Comparison of ENCODE assay signal across 40 cellular contexts in genomic region chr4:61292322-61292721, GRCh38.
"Had no signal": no experiment of that assay in that cellular context is flagged by ENCODE, and none has a peak within 500 bp of the region (broad histone marks: within the 10 kb centered on the region; RNA-seq: fewer than 3 reads in every experiment).

No MANE protein-coding gene starts in this region.

- H3K27me3 ChIP-seq: adrenal gland, body of pancreas, brain microvascular endothelial cell, breast epithelium, cardiac muscle cell had no signal

- H3K4me3 ChIP-seq: adrenal gland, body of pancreas, breast epithelium, cardiac muscle cell had no signal

- H3K36me3 Mint-ChIP-seq: activated CD4-positive, alpha-beta memory T cell treated with anti-CD3 and anti-CD28 coated beads for 36 hours; activated naive CD4-positive, alpha-beta T cell treated with anti-CD3 and anti-CD28 coated beads, Interleukin-2, amount 50 U/mL, for 72 hours; activated naive CD8-positive, alpha-beta T cell treated with anti-CD3 and anti-CD28 coated beads for 36 hours had no signal

- FAIRE-seq: astrocyte, TTC549 had no signal

- H3K36me3 ChIP-seq: adrenal gland, brain microvascular endothelial cell, breast epithelium, cardiac muscle cell had no signal

- H3K9me3 ChIP-seq: adrenal gland, body of pancreas, breast epithelium had no signal

- ATAC-seq: activated CD8-positive, alpha-beta T cell treated with anti-CD3 and anti-CD28 coated beads for 36 hours; activated naive CD4-positive, alpha-beta T cell treated with anti-CD3 and anti-CD28 coated beads, Interleukin-2, amount 50 U/mL, for 72 hours; activated T-cell treated with anti-CD3 and anti-CD28 coated beads, Interleukin-2, amount 50 U/mL, for 4 hours; activated T-cell treated with anti-CD3 and anti-CD28 coated beads, Interleukin-2, amount 50 U/mL, for 72 hours; activated T-helper 17 cell treated with anti-CD3 and anti-CD28 coated beads, Interleukin-2, amount 50 U/mL, for 72 hours; body of pancreas had no signal

- H3K4me1 Mint-ChIP-seq: activated B cell treated with CpG ODN at 0.5 μM for 24 hours; activated CD4-positive, alpha-beta T cell treated with anti-CD3 and anti-CD28 coated beads, Interleukin-2, amount 10 ng/mL, durations not matched to agents 24 days and 14 days; activated naive CD8-positive, alpha-beta T cell treated with anti-CD3 and anti-CD28 coated beads for 36 hours; activated T-helper 17 cell treated with anti-CD3 and anti-CD28 coated beads, Interleukin-2, amount 50 U/mL, for 72 hours; central memory CD8-positive, alpha-beta T cell had no signal

- H3K9me3 Mint-ChIP-seq: activated CD4-positive, alpha-beta T cell treated with anti-CD3 and anti-CD28 coated beads, Interleukin-2, amount 10 ng/mL, durations not matched to agents 24 days and 14 days; activated T-cell treated with anti-CD3 and anti-CD28 coated beads, Interleukin-2, amount 50 U/mL, for 72 hours; activated T-helper 1 cell treated with anti-CD3 and anti-CD28 coated beads, Interleukin-12 subunit alpha, Interleukin-12 subunit beta, Interleukin-2, Interleukin-4 antibody, amounts not matched to agents 30 ng/mL and 10 ng/mL and 1 ng/mL, durations not matched to agents 14 hours and 24 hours and 36 hours; T-helper 1 cell treated with Interleukin-12 subunit alpha and Interleukin-12 subunit beta and Interleukin-4 antibody, amounts not matched to agents 30 μg/mL and 1 μg/mL, for 36 hours had no signal

- H3K27me3 Mint-ChIP-seq: activated B cell treated with CpG ODN at 0.5 μM for 24 hours; activated CD4-positive, alpha-beta memory T cell treated with anti-CD3 and anti-CD28 coated beads for 36 hours; activated CD4-positive, alpha-beta T cell treated with anti-CD3 and anti-CD28 coated beads, Interleukin-2, amount 10 ng/mL, durations not matched to agents 24 days and 14 days; activated CD8-positive, alpha-beta T cell treated with anti-CD3 and anti-CD28 coated beads for 36 hours; activated naive CD8-positive, alpha-beta T cell treated with anti-CD3 and anti-CD28 coated beads for 36 hours; activated T-helper 17 cell treated with anti-CD3 and anti-CD28 coated beads, Interleukin-2, amount 50 U/mL, for 72 hours; central memory CD8-positive, alpha-beta T cell had no signal

- H3K27ac ChIP-seq: adrenal gland, body of pancreas, brain microvascular endothelial cell, breast epithelium, cardiac muscle cell, VCaP had no signal

- H3K4me1 ChIP-seq: adrenal gland, body of pancreas, breast epithelium had no signal

- H3K4me3 Mint-ChIP-seq: activated B cell treated with CpG ODN at 0.5 μM for 24 hours; activated CD4-positive, alpha-beta memory T cell treated with anti-CD3 and anti-CD28 coated beads for 36 hours; activated CD4-positive, alpha-beta T cell treated with anti-CD3 and anti-CD28 coated beads, Interleukin-2, amount 10 ng/mL, durations not matched to agents 24 days and 14 days; activated CD8-positive, alpha-beta T cell treated with anti-CD3 and anti-CD28 coated beads for 36 hours; activated naive CD4-positive, alpha-beta T cell treated with anti-CD3 and anti-CD28 coated beads for 36 hours; activated naive CD8-positive, alpha-beta T cell treated with anti-CD3 and anti-CD28 coated beads for 36 hours; activated T-cell treated with anti-CD3 and anti-CD28 coated beads, Interleukin-2, amount 50 U/mL, for 4 hours; activated T-cell treated with anti-CD3 and anti-CD28 coated beads, Interleukin-2, amount 50 U/mL, for 72 hours; activated T-helper 1 cell treated with anti-CD3 and anti-CD28 coated beads, Interleukin-12 subunit alpha, Interleukin-12 subunit beta, Interleukin-2, Interleukin-4 antibody, amounts not matched to agents 30 ng/mL and 10 ng/mL and 1 ng/mL, durations not matched to agents 14 hours and 24 hours and 36 hours; activated T-helper 17 cell treated with anti-CD3 and anti-CD28 coated beads, Interleukin-2, amount 50 U/mL, for 72 hours; central memory CD8-positive, alpha-beta T cell; T-helper 1 cell treated with Interleukin-12 subunit alpha and Interleukin-12 subunit beta and Interleukin-4 antibody, amounts not matched to agents 30 μg/mL and 1 μg/mL, for 36 hours; T-helper 2 cell treated with Interferon-gamma antibody and Interleukin-4, amounts not matched to agents 5 μg/mL and 100 μg/mL, for 36 hours had no signal

- H3K27ac Mint-ChIP-seq: activated B cell treated with CpG ODN at 0.5 μM for 24 hours; activated CD4-positive, alpha-beta memory T cell treated with anti-CD3 and anti-CD28 coated beads for 36 hours; activated CD4-positive, alpha-beta T cell treated with anti-CD3 and anti-CD28 coated beads, Interleukin-2, amount 10 ng/mL, durations not matched to agents 24 days and 14 days; activated CD8-positive, alpha-beta T cell treated with anti-CD3 and anti-CD28 coated beads for 36 hours; activated naive CD4-positive, alpha-beta T cell treated with anti-CD3 and anti-CD28 coated beads for 36 hours; activated naive CD8-positive, alpha-beta T cell treated with anti-CD3 and anti-CD28 coated beads for 36 hours; activated T-cell treated with anti-CD3 and anti-CD28 coated beads, Interleukin-2, amount 50 U/mL, for 72 hours; activated T-helper 1 cell treated with anti-CD3 and anti-CD28 coated beads, Interleukin-12 subunit alpha, Interleukin-12 subunit beta, Interleukin-2, Interleukin-4 antibody, amounts not matched to agents 30 ng/mL and 10 ng/mL and 1 ng/mL, durations not matched to agents 14 hours and 24 hours and 36 hours; activated T-helper 17 cell treated with anti-CD3 and anti-CD28 coated beads, Interleukin-2, amount 50 U/mL, for 72 hours; T-helper 1 cell treated with Interleukin-12 subunit alpha and Interleukin-12 subunit beta and Interleukin-4 antibody, amounts not matched to agents 30 μg/mL and 1 μg/mL, for 36 hours; T-helper 2 cell treated with Interferon-gamma antibody and Interleukin-4, amounts not matched to agents 5 μg/mL and 100 μg/mL, for 36 hours had no signal

- DNase-seq: activated B cell treated with CpG ODN at 0.5 μM for 24 hours; activated CD4-positive, alpha-beta memory T cell treated with anti-CD3 and anti-CD28 coated beads for 36 hours; activated CD4-positive, alpha-beta T cell treated with anti-CD3 and anti-CD28 coated beads for 4 hours; activated CD4-positive, alpha-beta T cell treated with anti-CD3 and anti-CD28 coated beads, Interleukin-2, amount 10 ng/mL, durations not matched to agents 24 days and 14 days; activated CD4-positive, alpha-beta T cell treated with anti-CD3 and anti-CD28 coated beads, Interleukin-2, amount 50 U/mL, for 1 hour; activated CD4-positive, alpha-beta T cell treated with anti-CD3 and anti-CD28 coated beads, Interleukin-2, amount 50 U/mL, for 4 hours; activated CD4-positive, CD25-positive, alpha-beta regulatory T cell treated with anti-CD3 and anti-CD28 coated beads, Interleukin-2, amount 50 U/mL, for 72 hours; activated CD8-positive, alpha-beta memory T cell treated with anti-CD3 and anti-CD28 coated beads, Interleukin-2, amount 50 U/mL, for 4 hours; activated CD8-positive, alpha-beta T cell treated with anti-CD3 and anti-CD28 coated beads for 36 hours; activated effector memory CD4-positive, alpha-beta T cell treated with anti-CD3 and anti-CD28 coated beads, Interleukin-2, amount 50 U/mL, for 16 hours; activated gamma-delta T cell treated with Interleukin-2 at 50 U/mL for 16 hours; activated naive CD4-positive, alpha-beta T cell; activated naive CD4-positive, alpha-beta T cell treated with anti-CD3 and anti-CD28 coated beads for 36 hours; activated naive CD4-positive, alpha-beta T cell treated with anti-CD3 and anti-CD28 coated beads, Interleukin-2, amount 50 U/mL, for 16 hours; activated naive CD8-positive, alpha-beta T cell treated with anti-CD3 and anti-CD28 coated beads for 36 hours; activated T-cell treated with anti-CD3 and anti-CD28 coated beads for 4 hours; activated T-cell treated with anti-CD3 and anti-CD28 coated beads, Interleukin-2, amount 50 U/mL, for 1 hour; activated T-cell treated with anti-CD3 and anti-CD28 coated beads, Interleukin-2, amount 50 U/mL, for 4 hours; activated T-cell treated with anti-CD3 and anti-CD28 coated beads, Interleukin-2, amount 50 U/mL, for 72 hours; adrenal gland; amniotic stem cell; aorta; body of pancreas; brain microvascular endothelial cell; caudate nucleus; cerebellar nuclear complex; T-helper 1 cell; T-helper 2 cell; T-helper 9 cell had no signal
